Comparison of ENCODE assay signal across 1 cellular context in the genomic region with DNA sequence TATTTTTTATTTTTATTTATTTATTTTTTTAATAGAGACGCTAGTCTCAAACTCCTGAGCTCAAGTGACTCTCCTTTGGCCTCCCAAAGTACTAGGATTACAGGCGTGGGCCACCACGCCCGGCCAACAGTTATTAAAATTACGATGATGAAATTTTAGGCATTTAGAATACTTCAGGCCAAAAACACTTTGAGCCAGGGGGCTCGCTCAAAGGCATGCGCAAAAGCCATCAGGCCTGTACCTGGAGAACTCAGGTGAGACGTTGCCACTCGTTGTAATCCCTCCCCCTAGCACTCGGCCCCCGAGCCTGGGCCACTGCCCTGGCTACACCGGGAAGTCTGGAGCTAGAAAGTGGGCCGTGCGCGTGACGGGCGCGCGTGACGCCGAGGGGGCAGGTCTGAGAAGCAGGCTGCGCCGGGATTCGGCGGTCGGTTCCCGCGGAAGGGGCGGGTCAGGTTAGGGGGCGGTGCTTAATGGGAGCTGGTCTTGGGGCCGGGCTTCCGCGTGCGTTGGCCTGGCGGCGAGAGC.
A peak's percentile ranks its signal among the peaks of the same experiment; 100 is the strongest.
TF ChIP-seq lines count a peak whose summit lies in the region.

No MANE protein-coding gene starts in this region.

TF ChIP-seq in K562, 482 proteins besides CTCF, POLR2A, EP300 and RAD21 (continued from another document and continues in another):
- TF ChIP-seq, protein P1, sequence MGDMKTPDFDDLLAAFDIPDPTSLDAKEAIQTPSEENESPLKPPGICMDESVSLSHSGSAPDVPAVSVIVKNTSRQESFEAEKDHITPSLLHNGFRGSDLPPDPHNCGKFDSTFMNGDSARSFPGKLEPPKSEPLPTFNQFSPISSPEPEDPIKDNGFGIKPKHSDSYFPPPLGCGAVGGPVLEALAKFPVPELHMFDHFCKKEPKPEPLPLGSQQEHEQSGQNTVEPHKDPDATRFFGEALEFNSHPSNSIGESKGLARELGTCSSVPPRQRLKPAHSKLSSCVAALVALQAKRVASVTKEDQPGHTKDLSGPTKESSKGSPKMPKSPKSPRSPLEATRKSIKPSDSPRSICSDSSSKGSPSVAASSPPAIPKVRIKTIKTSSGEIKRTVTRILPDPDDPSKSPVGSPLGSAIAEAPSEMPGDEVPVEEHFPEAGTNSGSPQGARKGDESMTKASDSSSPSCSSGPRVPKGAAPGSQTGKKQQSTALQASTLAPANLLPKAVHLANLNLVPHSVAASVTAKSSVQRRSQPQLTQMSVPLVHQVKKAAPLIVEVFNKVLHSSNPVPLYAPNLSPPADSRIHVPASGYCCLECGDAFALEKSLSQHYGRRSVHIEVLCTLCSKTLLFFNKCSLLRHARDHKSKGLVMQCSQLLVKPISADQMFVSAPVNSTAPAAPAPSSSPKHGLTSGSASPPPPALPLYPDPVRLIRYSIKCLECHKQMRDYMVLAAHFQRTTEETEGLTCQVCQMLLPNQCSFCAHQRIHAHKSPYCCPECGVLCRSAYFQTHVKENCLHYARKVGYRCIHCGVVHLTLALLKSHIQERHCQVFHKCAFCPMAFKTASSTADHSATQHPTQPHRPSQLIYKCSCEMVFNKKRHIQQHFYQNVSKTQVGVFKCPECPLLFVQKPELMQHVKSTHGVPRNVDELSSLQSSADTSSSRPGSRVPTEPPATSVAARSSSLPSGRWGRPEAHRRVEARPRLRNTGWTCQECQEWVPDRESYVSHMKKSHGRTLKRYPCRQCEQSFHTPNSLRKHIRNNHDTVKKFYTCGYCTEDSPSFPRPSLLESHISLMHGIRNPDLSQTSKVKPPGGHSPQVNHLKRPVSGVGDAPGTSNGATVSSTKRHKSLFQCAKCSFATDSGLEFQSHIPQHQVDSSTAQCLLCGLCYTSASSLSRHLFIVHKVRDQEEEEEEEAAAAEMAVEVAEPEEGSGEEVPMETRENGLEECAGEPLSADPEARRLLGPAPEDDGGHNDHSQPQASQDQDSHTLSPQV (IDR thresholded peaks at IDR 0.05) = peak; percentile 79
- TF ChIP-seq HNRNPH1 (optimal IDR thresholded peaks at IDR 0.05; ENCODE audit: low read depth, low read length) (no peak), STAT5A (IDR thresholded peaks at IDR 0.05; ENCODE audit: borderline replicate concordance, low read length) (no peak), CXXC5 (CRISPR knock-in tag; IDR thresholded peaks at IDR 0.05) (peak; percentile 50; the same call in 1 of the 2 replicates), AFF4 (CRISPR knock-in tag; IDR thresholded peaks at IDR 0.05) (no peak), NELFE (IDR thresholded peaks at IDR 0.05; ENCODE audit: insufficient read depth, insufficient read length) (no peak), NFIX (CRISPR knock-in tag; IDR thresholded peaks at IDR 0.05; ENCODE audit: low read depth) (no peak), SRSF7 (optimal IDR thresholded peaks at IDR 0.05; ENCODE audit: low read depth, low read length) (no peak), ZSCAN32 (CRISPR knock-in tag; IDR thresholded peaks at IDR 0.05) (no peak), FIP1L1 (IDR thresholded peaks at IDR 0.05; ENCODE audit: low read depth, low read length, poor library complexity, severe bottlenecking) (no peak), ZNF232 (CRISPR knock-in tag; IDR thresholded peaks at IDR 0.05) (no peak), ERF (CRISPR knock-in tag; IDR thresholded peaks at IDR 0.05) (peak; percentile 87; the same call in 1 of the 2 replicates), ZNF584 (CRISPR knock-in tag; IDR thresholded peaks at IDR 0.05; ENCODE audit: low read depth) (no peak), MYBL2 (IDR thresholded peaks at IDR 0.05; ENCODE audit: low read depth) (no peak), MYBL2 (CRISPR knock-in tag; IDR thresholded peaks at IDR 0.05; ENCODE audit: borderline replicate concordance) (no peak), ZNF121 (CRISPR knock-in tag; conservative IDR thresholded peaks at IDR 0.05) (no peak), HDAC3 (IDR thresholded peaks at IDR 0.05; ENCODE audit: borderline replicate concordance, partially characterized antibody) (no peak), RBM25 (IDR thresholded peaks at IDR 0.05; ENCODE audit: low read depth, low read length, severe bottlenecking) (no peak), MECOM (CRISPR knock-in tag; IDR thresholded peaks at IDR 0.05) (no peak), NFXL1 (CRISPR knock-in tag; IDR thresholded peaks at IDR 0.05) (no peak), HDAC6 (IDR thresholded peaks at IDR 0.05; ENCODE audit: low read depth, low read length) (no peak), ZNF436 (CRISPR knock-in tag; IDR thresholded peaks at IDR 0.05) (peak; percentile 66; the same call in 1 of the 2 replicates), ILF3 (IDR thresholded peaks at IDR 0.05; ENCODE audit: borderline replicate concordance) (no peak), THRB (CRISPR knock-in tag; conservative IDR thresholded peaks at IDR 0.05) (no peak), ZNF217 (CRISPR knock-in tag; IDR thresholded peaks at IDR 0.05) (no peak), KLF10 (CRISPR knock-in tag; IDR thresholded peaks at IDR 0.05) (no peak), GTF2F1 (IDR thresholded peaks at IDR 0.05; ENCODE audit: low read depth, low read length) (no peak; the same call in 1 of the 2 replicates), TEAD2 (tag; IDR thresholded peaks at IDR 0.05) (no peak), SMARCA4 (IDR thresholded peaks at IDR 0.05) (peak; percentile 50; the same call in 1 of the 2 replicates), CHD4 (IDR thresholded peaks at IDR 0.05; ENCODE audit: insufficient read depth, insufficient replicate concordance, low read depth, low read length, poor library complexity, severe bottlenecking) (no peak), RAD51 (IDR thresholded peaks at IDR 0.05; ENCODE audit: borderline replicate concordance, low read depth) (peak; percentile 74)
- TF ChIP-seq, protein P2, sequence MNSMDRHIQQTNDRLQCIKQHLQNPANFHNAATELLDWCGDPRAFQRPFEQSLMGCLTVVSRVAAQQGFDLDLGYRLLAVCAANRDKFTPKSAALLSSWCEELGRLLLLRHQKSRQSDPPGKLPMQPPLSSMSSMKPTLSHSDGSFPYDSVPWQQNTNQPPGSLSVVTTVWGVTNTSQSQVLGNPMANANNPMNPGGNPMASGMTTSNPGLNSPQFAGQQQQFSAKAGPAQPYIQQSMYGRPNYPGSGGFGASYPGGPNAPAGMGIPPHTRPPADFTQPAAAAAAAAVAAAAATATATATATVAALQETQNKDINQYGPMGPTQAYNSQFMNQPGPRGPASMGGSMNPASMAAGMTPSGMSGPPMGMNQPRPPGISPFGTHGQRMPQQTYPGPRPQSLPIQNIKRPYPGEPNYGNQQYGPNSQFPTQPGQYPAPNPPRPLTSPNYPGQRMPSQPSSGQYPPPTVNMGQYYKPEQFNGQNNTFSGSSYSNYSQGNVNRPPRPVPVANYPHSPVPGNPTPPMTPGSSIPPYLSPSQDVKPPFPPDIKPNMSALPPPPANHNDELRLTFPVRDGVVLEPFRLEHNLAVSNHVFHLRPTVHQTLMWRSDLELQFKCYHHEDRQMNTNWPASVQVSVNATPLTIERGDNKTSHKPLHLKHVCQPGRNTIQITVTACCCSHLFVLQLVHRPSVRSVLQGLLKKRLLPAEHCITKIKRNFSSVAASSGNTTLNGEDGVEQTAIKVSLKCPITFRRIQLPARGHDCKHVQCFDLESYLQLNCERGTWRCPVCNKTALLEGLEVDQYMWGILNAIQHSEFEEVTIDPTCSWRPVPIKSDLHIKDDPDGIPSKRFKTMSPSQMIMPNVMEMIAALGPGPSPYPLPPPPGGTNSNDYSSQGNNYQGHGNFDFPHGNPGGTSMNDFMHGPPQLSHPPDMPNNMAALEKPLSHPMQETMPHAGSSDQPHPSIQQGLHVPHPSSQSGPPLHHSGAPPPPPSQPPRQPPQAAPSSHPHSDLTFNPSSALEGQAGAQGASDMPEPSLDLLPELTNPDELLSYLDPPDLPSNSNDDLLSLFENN (IDR thresholded peaks at IDR 0.05; ENCODE audit: low read depth in 2 of 2, low read length in 2 of 2) = no peak
- TF ChIP-seq, protein P3, sequence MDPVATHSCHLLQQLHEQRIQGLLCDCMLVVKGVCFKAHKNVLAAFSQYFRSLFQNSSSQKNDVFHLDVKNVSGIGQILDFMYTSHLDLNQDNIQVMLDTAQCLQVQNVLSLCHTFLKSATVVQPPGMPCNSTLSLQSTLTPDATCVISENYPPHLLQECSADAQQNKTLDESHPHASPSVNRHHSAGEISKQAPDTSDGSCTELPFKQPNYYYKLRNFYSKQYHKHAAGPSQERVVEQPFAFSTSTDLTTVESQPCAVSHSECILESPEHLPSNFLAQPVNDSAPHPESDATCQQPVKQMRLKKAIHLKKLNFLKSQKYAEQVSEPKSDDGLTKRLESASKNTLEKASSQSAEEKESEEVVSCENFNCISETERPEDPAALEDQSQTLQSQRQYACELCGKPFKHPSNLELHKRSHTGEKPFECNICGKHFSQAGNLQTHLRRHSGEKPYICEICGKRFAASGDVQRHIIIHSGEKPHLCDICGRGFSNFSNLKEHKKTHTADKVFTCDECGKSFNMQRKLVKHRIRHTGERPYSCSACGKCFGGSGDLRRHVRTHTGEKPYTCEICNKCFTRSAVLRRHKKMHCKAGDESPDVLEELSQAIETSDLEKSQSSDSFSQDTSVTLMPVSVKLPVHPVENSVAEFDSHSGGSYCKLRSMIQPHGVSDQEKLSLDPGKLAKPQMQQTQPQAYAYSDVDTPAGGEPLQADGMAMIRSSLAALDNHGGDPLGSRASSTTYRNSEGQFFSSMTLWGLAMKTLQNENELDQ (CRISPR knock-in tag; IDR thresholded peaks at IDR 0.05; ENCODE audit: borderline replicate concordance) = no peak
- TF ChIP-seq, protein P4, sequence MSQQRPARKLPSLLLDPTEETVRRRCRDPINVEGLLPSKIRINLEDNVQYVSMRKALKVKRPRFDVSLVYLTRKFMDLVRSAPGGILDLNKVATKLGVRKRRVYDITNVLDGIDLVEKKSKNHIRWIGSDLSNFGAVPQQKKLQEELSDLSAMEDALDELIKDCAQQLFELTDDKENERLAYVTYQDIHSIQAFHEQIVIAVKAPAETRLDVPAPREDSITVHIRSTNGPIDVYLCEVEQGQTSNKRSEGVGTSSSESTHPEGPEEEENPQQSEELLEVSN (IDR thresholded peaks at IDR 0.05; ENCODE audit: borderline replicate concordance in 1 of 2, extremely low read depth in 1 of 2, insufficient read depth in 1 of 2, insufficient read length in 1 of 2, low read depth in 1 of 2, low read length in 1 of 2, poor library complexity in 1 of 2, severe bottlenecking in 1 of 2) = peak; percentile 81 to 93
- TF ChIP-seq, protein P5, sequence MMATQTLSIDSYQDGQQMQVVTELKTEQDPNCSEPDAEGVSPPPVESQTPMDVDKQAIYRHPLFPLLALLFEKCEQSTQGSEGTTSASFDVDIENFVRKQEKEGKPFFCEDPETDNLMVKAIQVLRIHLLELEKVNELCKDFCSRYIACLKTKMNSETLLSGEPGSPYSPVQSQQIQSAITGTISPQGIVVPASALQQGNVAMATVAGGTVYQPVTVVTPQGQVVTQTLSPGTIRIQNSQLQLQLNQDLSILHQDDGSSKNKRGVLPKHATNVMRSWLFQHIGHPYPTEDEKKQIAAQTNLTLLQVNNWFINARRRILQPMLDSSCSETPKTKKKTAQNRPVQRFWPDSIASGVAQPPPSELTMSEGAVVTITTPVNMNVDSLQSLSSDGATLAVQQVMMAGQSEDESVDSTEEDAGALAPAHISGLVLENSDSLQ (IDR thresholded peaks at IDR 0.05) = peak; percentile 82
- TF ChIP-seq, protein P6, sequence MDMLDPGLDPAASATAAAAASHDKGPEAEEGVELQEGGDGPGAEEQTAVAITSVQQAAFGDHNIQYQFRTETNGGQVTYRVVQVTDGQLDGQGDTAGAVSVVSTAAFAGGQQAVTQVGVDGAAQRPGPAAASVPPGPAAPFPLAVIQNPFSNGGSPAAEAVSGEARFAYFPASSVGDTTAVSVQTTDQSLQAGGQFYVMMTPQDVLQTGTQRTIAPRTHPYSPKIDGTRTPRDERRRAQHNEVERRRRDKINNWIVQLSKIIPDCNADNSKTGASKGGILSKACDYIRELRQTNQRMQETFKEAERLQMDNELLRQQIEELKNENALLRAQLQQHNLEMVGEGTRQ (CRISPR knock-in tag; IDR thresholded peaks at IDR 0.05) = peak; percentile 80
- TF ChIP-seq, protein P7, sequence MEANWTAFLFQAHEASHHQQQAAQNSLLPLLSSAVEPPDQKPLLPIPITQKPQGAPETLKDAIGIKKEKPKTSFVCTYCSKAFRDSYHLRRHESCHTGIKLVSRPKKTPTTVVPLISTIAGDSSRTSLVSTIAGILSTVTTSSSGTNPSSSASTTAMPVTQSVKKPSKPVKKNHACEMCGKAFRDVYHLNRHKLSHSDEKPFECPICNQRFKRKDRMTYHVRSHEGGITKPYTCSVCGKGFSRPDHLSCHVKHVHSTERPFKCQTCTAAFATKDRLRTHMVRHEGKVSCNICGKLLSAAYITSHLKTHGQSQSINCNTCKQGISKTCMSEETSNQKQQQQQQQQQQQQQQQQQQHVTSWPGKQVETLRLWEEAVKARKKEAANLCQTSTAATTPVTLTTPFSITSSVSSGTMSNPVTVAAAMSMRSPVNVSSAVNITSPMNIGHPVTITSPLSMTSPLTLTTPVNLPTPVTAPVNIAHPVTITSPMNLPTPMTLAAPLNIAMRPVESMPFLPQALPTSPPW (CRISPR knock-in tag; IDR thresholded peaks at IDR 0.05) = peak; percentile 72
